ENCODE assay signal across 8 cellular contexts in genomic region chr2:11153996-11154340, GRCh38. TPM values are rescaled to one million over a fixed set of nuclear protein-coding genes. Genes with fewer than 3 reads are reported as not detected.
DNase-seq lines count a peak whose midpoint lies in the region; ATAC-seq and TF ChIP-seq lines count a peak whose summit lies in the region.
"Not testable (repeated sequence)": the region's sequence is repeated elsewhere in the genome, so short reads cannot be mapped to it uniquely, and the experiment has no call there.

No MANE protein-coding gene starts in this region.

- TF ChIP-seq POLR2A in heart left ventricle (IDR thresholded peaks at IDR 0.05); spleen (IDR thresholded peaks at IDR 0.05); uterus (IDR thresholded peaks at IDR 0.05): not testable (repeated sequence)

- H3F3A ChIP-seq in PC-9 (ENCODE audit: insufficient read depth, low read depth) = peaks cover 27% of the 10 kb centered on the region

- not testable (repeated sequence) for H3K9ac ChIP-seq in DND-41 (ENCODE audit: low read depth, low read length)

- not testable (repeated sequence) for H3K9me3 ChIP-seq in DND-41 (ENCODE audit: insufficient read depth, low read length, severe bottlenecking); PC-9 (ENCODE audit: insufficient read depth, low read depth); ascending aorta; heart left ventricle; spleen; uterus

- H3K36me3 Mint-ChIP-seq in activated CD8-positive, alpha-beta T cell treated with anti-CD3 and anti-CD28 coated beads for 36 hours (ENCODE audit: low read depth); naive B cell: not testable (repeated sequence)

- H3K4me1 Mint-ChIP-seq in activated CD8-positive, alpha-beta T cell treated with anti-CD3 and anti-CD28 coated beads for 36 hours (ENCODE audit: low read depth) = peaks cover 11% of the 10 kb centered on the region
- H3K4me1 Mint-ChIP-seq in naive B cell = peaks cover 14 to 23% (median 17%) of the 10 kb centered on the region in 3 donors

- H3K79me2 ChIP-seq in DND-41 (ENCODE audit: insufficient read depth, low read length); PC-9 (ENCODE audit: low read depth): not testable (repeated sequence)

- H3K27me3 Mint-ChIP-seq in activated CD8-positive, alpha-beta T cell treated with anti-CD3 and anti-CD28 coated beads for 36 hours; naive B cell: not testable (repeated sequence)

- POLR2A ChIA-PET in PC-9 (lab: Charles Lee; ENCODE audit: unreplicated experiment) = not testable (repeated sequence)
- POLR2A ChIA-PET in activated CD8-positive, alpha-beta T cell treated with anti-CD3 and anti-CD28 coated beads for 36 hours (lab: Charles Lee) = interaction anchor here (0.7 kb wide), 1 partner anchor 342 kb away, joined by 3 read pairs; no protein-coding TSS in a partner anchor

- H3K4me1 ChIP-seq in DND-41 (ENCODE audit: insufficient read depth, low read length) (peaks cover 19% of the 10 kb centered on the region), PC-9 (replicated peaks; ENCODE audit: insufficient read depth) (peaks cover 30% of the 10 kb centered on the region), ascending aorta (peaks cover 4 to 18% of the 10 kb centered on the region in 2 donors), heart left ventricle (peaks cover 0 to 27% (median 15%) of the 10 kb centered on the region in 12 donors), spleen (peaks cover 11 to 40% (median 34%) of the 10 kb centered on the region in 6 donors)
- not testable (repeated sequence) for H3K4me1 ChIP-seq in uterus

- not testable (repeated sequence) for H2AFZ ChIP-seq in DND-41 (ENCODE audit: low read depth, low read length); PC-9

- not testable (repeated sequence) for TF ChIP-seq CTCF in DND-41 (IDR thresholded peaks at IDR 0.05; ENCODE audit: borderline replicate concordance, extremely low read depth, low read length, poor library complexity, severe bottlenecking); PC-9 (conservative IDR thresholded peaks at IDR 0.05); activated CD8-positive, alpha-beta T cell treated with anti-CD3 and anti-CD28 coated beads for 36 hours (IDR thresholded peaks at IDR 0.05); ascending aorta (IDR thresholded peaks at IDR 0.05); heart left ventricle (IDR thresholded peaks at IDR 0.05); spleen (IDR thresholded peaks at IDR 0.05 in 8 of 11, conservative IDR thresholded peaks at IDR 0.05 in 3 of 11); uterus (IDR thresholded peaks at IDR 0.05)

- intact Hi-C loops in PC-9 (cut with micrococcal nuclease; ENCODE audit: unreplicated experiment) = loop anchor here (5.0 kb wide), 1 partner anchor 188 kb away; the partner anchor contains the start of gene ROCK2
- intact Hi-C loops in activated CD8-positive, alpha-beta T cell treated with anti-CD3 and anti-CD28 coated beads for 36 hours (cut with micrococcal nuclease); spleen (cut with DNase I; ENCODE audit: low total_unique reads): not testable (repeated sequence)
- intact Hi-C loops in ascending aorta (cut with DNase I) = loop anchor here (2.0 to 10.0 kb wide), 4 partner anchors 313 to 709 kb away; partner anchors contain the start of genes E2F6, LPIN1, ODC1 and PDIA6
- intact Hi-C loops in heart left ventricle (cut with DNase I) = loop anchor here in 3 of 10 donors (2.0 to 10.0 kb wide), 2 partner anchors 21 to 191 kb away; partner anchors contain the start of gene ROCK2 (in 3 of the 3)
- intact Hi-C loops in uterus (cut with DNase I; ENCODE audit: low total_unique reads) = loop anchor here (10.0 kb wide), 1 partner anchor 431 kb away; no protein-coding TSS in a partner anchor

- H4K20me1 ChIP-seq in DND-41 (ENCODE audit: insufficient read depth, low read length); PC-9 (ENCODE audit: insufficient read depth): not testable (repeated sequence)

- H3K36me3 ChIP-seq in DND-41 (ENCODE audit: insufficient read depth, low read length); PC-9 (ENCODE audit: low read depth); ascending aorta; heart left ventricle; spleen; uterus: not testable (repeated sequence)

- not testable (repeated sequence) for H3K9me3 Mint-ChIP-seq in activated CD8-positive, alpha-beta T cell treated with anti-CD3 and anti-CD28 coated beads for 36 hours; naive B cell

- peak overlapping the region; percentile 77 for H3K4me3 Mint-ChIP-seq in activated CD8-positive, alpha-beta T cell treated with anti-CD3 and anti-CD28 coated beads for 36 hours
- peak overlapping the region; percentile 74 to 93 (median 88) for H3K4me3 Mint-ChIP-seq in naive B cell

- DNase-seq in DND-41; PC-9; activated CD8-positive, alpha-beta T cell treated with anti-CD3 and anti-CD28 coated beads for 36 hours; ascending aorta (ENCODE audit: low spot score in 2 of 2); heart left ventricle; naive B cell; uterus: not testable (repeated sequence)
- DNase-seq in spleen = peak; percentile 78

- H3K9me2 ChIP-seq in PC-9 (ENCODE audit: insufficient read depth) = not testable (repeated sequence)

- not testable (repeated sequence) for H3K27ac Mint-ChIP-seq in activated CD8-positive, alpha-beta T cell treated with anti-CD3 and anti-CD28 coated beads for 36 hours
- peak overlapping the region in 3 of 6 donors; percentile 78 to 88 (median 79) for H3K27ac Mint-ChIP-seq in naive B cell

- not testable (repeated sequence) for H3K27ac ChIP-seq in DND-41 (ENCODE audit: low read length); PC-9
- H3K27ac ChIP-seq in ascending aorta (peak overlapping the region; percentile 96), heart left ventricle (peak overlapping the region in 10 of 12 donors; percentile 83 to 97 (median 95)), spleen (peak overlapping the region; percentile 87 to 95 (median 93)), uterus (peak overlapping the region; percentile 84 to 93)

- H3K27me3 ChIP-seq in DND-41 (ENCODE audit: insufficient read depth, low read length, poor library complexity); PC-9 (ENCODE audit: insufficient read depth, low read depth); ascending aorta; heart left ventricle; spleen (replicated peaks in 1 of 7); uterus: not testable (repeated sequence)

- H3K4me2 ChIP-seq in DND-41 (ENCODE audit: insufficient read depth, low read length) (0 out of 2 replicates have a peak overlapping the region, but pooled peaks have one; percentile 80), PC-9 (peak overlapping the region; percentile 98)

- CTCF ChIA-PET in PC-9 (lab: Charles Lee) = not testable (repeated sequence)
- CTCF ChIA-PET in activated CD8-positive, alpha-beta T cell treated with anti-CD3 and anti-CD28 coated beads for 36 hours (lab: Charles Lee) = interaction anchor here (1.2 to 7.1 kb wide), 2 partner anchors 22 to 29 kb away, joined by 3 to 52 read pairs; a partner anchor contains a TSS

- not testable (repeated sequence) for ATAC-seq in DND-41 (ENCODE audit: insufficient read depth, low read depth); activated CD8-positive, alpha-beta T cell treated with anti-CD3 and anti-CD28 coated beads for 36 hours; heart left ventricle; naive B cell (ENCODE audit: low read depth in 2 of 2)

- H3K4me3 ChIP-seq in DND-41 (ENCODE audit: low read depth in 1 of 2, low read length in 2 of 2); PC-9: not testable (repeated sequence)
- peak overlapping the region in 1 of 2 donors; percentile 85 for H3K4me3 ChIP-seq in ascending aorta
- peak overlapping the region in 4 of 12 donors; percentile 60 to 78 (median 62) for H3K4me3 ChIP-seq in heart left ventricle
- peak overlapping the region in 1 of 8 donors; percentile 96 for H3K4me3 ChIP-seq in spleen
- H3K4me3 ChIP-seq in uterus = peak overlapping the region in 1 of 2 donors; percentile 51

- WGBS in heart left ventricle, 4 donors = 92 to 96% (median 93%) methylated on average over 16 of the region's 16 CpGs
- WGBS in spleen, 5 donors = 87 to 96% (median 90%) methylated on average over 16 of the region's 16 CpGs

- BruUV-seq in PC-9 (replicated peaks; lab: Mats Ljungman, UMichigan) = not testable (repeated sequence)

RNA-seq across cellular contexts. Expression of gene SLC66A3, which starts 1.3 kb away (rescaled TPM):
- total RNA-seq in PC-9 (2021) = 11.9 and 17.4 TPM in 2 replicates
- 10 to 100 TPM; 10.4 to 10.6 TPM for total RNA-seq in activated CD8-positive, alpha-beta T cell treated with anti-CD3 and anti-CD28 coated beads for 36 hours
- 52.6 TPM for total RNA-seq in ascending aorta
- total RNA-seq in heart left ventricle = 10 to 100 TPM in 4 of 9 donors, 1 to 10 TPM in 5; 4.7 to 19.5 (median 9.7) TPM
- 1 to 10 TPM; 5.5 to 8.0 TPM for polyA plus RNA-seq in heart left ventricle
- polyA plus RNA-seq in naive B cell (ENCODE audit: low read depth in 6 of 6) = 10 to 100 TPM; 40.3 to 85.1 (median 43.9) TPM
- 10 to 100 TPM; 28.0 to 82.1 (median 53.8) TPM for total RNA-seq in spleen
- polyA plus RNA-seq in spleen = 10 to 100 TPM; 16.8 to 26.8 (median 19.4) TPM
- 10 to 100 TPM; 22.2 to 51.7 (median 37.7) TPM for total RNA-seq in uterus
